11 cellular contexts compared by ENCODE assay signal in genomic region chr13:89029062-89029461, GRCh38.
"Had no signal": no experiment of that assay in that cellular context is flagged by ENCODE, and none has a peak within 500 bp of the region (broad histone marks: within the 10 kb centered on the region; RNA-seq: fewer than 3 reads in every experiment).

No MANE protein-coding gene starts in this region.

- DNase-seq: activated CD4-positive, alpha-beta memory T cell treated with anti-CD3 and anti-CD28 coated beads, Interleukin-2, amount 10 ng/mL, durations not matched to agents 7 days and 5 days; activated CD4-positive, CD25-positive, alpha-beta regulatory T cell; activated gamma-delta T cell treated with Interleukin-2 at 50 U/mL for 16 hours; amniotic stem cell; brain microvascular endothelial cell had no signal

- H3K4me1 Mint-ChIP-seq: activated CD4-positive, alpha-beta memory T cell treated with anti-CD3 and anti-CD28 coated beads, Interleukin-2, amount 10 ng/mL, durations not matched to agents 7 days and 5 days; stimulated activated memory B cell treated with anti-CD40 and anti-IgM and Interleukin-4, amounts not matched to agents 10 μg/mL and 1 μg/mL and 100 μg/mL, for 72 hours had no signal

- H3K27me3 Mint-ChIP-seq: activated CD4-positive, alpha-beta memory T cell treated with anti-CD3 and anti-CD28 coated beads, Interleukin-2, amount 10 ng/mL, durations not matched to agents 7 days and 5 days; dendritic cell treated with granulocyte-macrophage colony-stimulating factor and Interleukin-4, amounts not matched to agents 40 ng/mL and 50 ng/mL, for 4 days; stimulated activated memory B cell treated with anti-CD40 and anti-IgM and Interleukin-4, amounts not matched to agents 10 μg/mL and 1 μg/mL and 100 μg/mL, for 72 hours; type B pancreatic cell had no signal

- H3K4me3 Mint-ChIP-seq: activated CD4-positive, alpha-beta memory T cell treated with anti-CD3 and anti-CD28 coated beads, Interleukin-2, amount 10 ng/mL, durations not matched to agents 7 days and 5 days; dendritic cell treated with granulocyte-macrophage colony-stimulating factor and Interleukin-4, amounts not matched to agents 40 ng/mL and 50 ng/mL, for 4 days; stimulated activated memory B cell treated with anti-CD40 and anti-IgM and Interleukin-4, amounts not matched to agents 10 μg/mL and 1 μg/mL and 100 μg/mL, for 72 hours; T-helper 1 cell treated with Interleukin-12 subunit alpha and Interleukin-12 subunit beta and Interleukin-4 antibody, amounts not matched to agents 30 μg/mL and 1 μg/mL, for 36 hours; type B pancreatic cell had no signal

- H3K36me3 Mint-ChIP-seq: stimulated activated memory B cell treated with anti-CD40 and anti-IgM and Interleukin-4, amounts not matched to agents 10 μg/mL and 1 μg/mL and 100 μg/mL, for 72 hours; type B pancreatic cell had no signal

- ATAC-seq: Right ventricle myocardium inferior; SK-N-SH treated with all-trans-retinoic acid at 6 μM for 48 hours; stimulated activated memory B cell treated with anti-CD40 and anti-IgM and Interleukin-4, amounts not matched to agents 10 μg/mL and 1 μg/mL and 100 μg/mL, for 72 hours had no signal

- H3K27ac Mint-ChIP-seq: activated CD4-positive, alpha-beta memory T cell treated with anti-CD3 and anti-CD28 coated beads, Interleukin-2, amount 10 ng/mL, durations not matched to agents 7 days and 5 days; dendritic cell treated with granulocyte-macrophage colony-stimulating factor and Interleukin-4, amounts not matched to agents 40 ng/mL and 50 ng/mL, for 4 days; stimulated activated memory B cell treated with anti-CD40 and anti-IgM and Interleukin-4, amounts not matched to agents 10 μg/mL and 1 μg/mL and 100 μg/mL, for 72 hours; T-helper 1 cell treated with Interleukin-12 subunit alpha and Interleukin-12 subunit beta and Interleukin-4 antibody, amounts not matched to agents 30 μg/mL and 1 μg/mL, for 36 hours; type B pancreatic cell had no signal
